7 cellular contexts compared by ENCODE assay signal in genomic region chr20:32155017-32155965, GRCh38. TPM values are rescaled to one million over a fixed set of nuclear protein-coding genes. Genes with fewer than 3 reads are reported as not detected.
A peak's percentile ranks its signal among the peaks of the same experiment; 100 is the strongest.
DNase-seq lines count a peak whose midpoint lies in the region; ATAC-seq and TF ChIP-seq lines count a peak whose summit lies in the region.

No MANE protein-coding gene starts in this region.

- CTCF ChIA-PET in IMR-90 (lab: Yijun Ruan, JAX) (interaction anchor here (0.7 kb wide), 1 partner anchor 294 kb away, joined by 3 read pairs; no protein-coding TSS in a partner anchor), mammary epithelial cell (lab: Charles Lee; ENCODE audit: low non-redundant PET) (no interaction called here)

- H3K9me3 ChIP-seq in IMR-90 (ENCODE audit: control insufficient read depth, insufficient read depth, low read length) (no peaks in the 10 kb centered on the region), SJSA1 (replicated peaks) (no peaks in the 10 kb centered on the region), mammary epithelial cell (replicated peaks; ENCODE audit: insufficient read depth, low read length) (no peaks in the 10 kb centered on the region), spleen (no peaks in the 10 kb centered on the region)

- H3K56ac ChIP-seq in IMR-90 (ENCODE audit: extremely low read depth, insufficient read depth, low read length) = no peak overlapping the region

- H3K36me3 ChIP-seq in IMR-90 (ENCODE audit: control insufficient read depth, insufficient read depth, low read length) = peaks cover 64% of the 10 kb centered on the region
- peaks cover 77% of the 10 kb centered on the region for H3K36me3 ChIP-seq in SJSA1
- H3K36me3 ChIP-seq in mammary epithelial cell (ENCODE audit: insufficient read depth, low read length) = peaks cover 12% of the 10 kb centered on the region
- peaks cover 0 to 98% (median 62%) of the 10 kb centered on the region in 6 donors for H3K36me3 ChIP-seq in spleen

- peaks cover 6% of the 10 kb centered on the region for H4K20me1 ChIP-seq in IMR-90 (ENCODE audit: insufficient read depth, low read length)
- no peaks in the 10 kb centered on the region for H4K20me1 ChIP-seq in mammary epithelial cell (ENCODE audit: insufficient read depth, low read length)

- H3K23ac ChIP-seq in IMR-90 (ENCODE audit: low read depth, low read length) = no peak overlapping the region; the same call in 1 of the 2 replicates

- H2BK120ac ChIP-seq in IMR-90 (ENCODE audit: low read depth, low read length) = no peak overlapping the region

- no peak overlapping the region; a peak in 1 of 4 replicates for H4K8ac ChIP-seq in IMR-90 (ENCODE audit: low read depth in 2 of 2, low read length in 2 of 2)

- peaks cover 7% of the 10 kb centered on the region; the same call in 1 of the 2 replicates for H3K4me1 ChIP-seq in IMR-90 (ENCODE audit: control insufficient read depth, insufficient read depth, low read length)
- peaks cover 13% of the 10 kb centered on the region for H3K4me1 ChIP-seq in SJSA1 (replicated peaks)
- peaks cover 11% of the 10 kb centered on the region for H3K4me1 ChIP-seq in mammary epithelial cell (ENCODE audit: insufficient read depth, low read length)
- H3K4me1 ChIP-seq in spleen = peaks cover 8 to 41% (median 27%) of the 10 kb centered on the region in 6 donors

- WGBS in IMR-90 (ENCODE audit: extremely low coverage in 2 of 2, insufficient read length in 1 of 2), 2 experiments = 72% methylated on average over 2 of the region's 11 CpGs; no CpG with 5 or more reads in 1 of the 2 experiments
- 54% methylated on average over 9 of the region's 11 CpGs for WGBS in mammary epithelial cell (ENCODE audit: low coverage, missing lambda C conversion rate)
- WGBS in spleen, 5 donors = 24 to 46% (median 30%) methylated on average over 11 of the region's 11 CpGs

- H3K4me3 ChIP-seq in IMR-90 (ENCODE audit: insufficient read depth, low read depth, low read length) (no peak overlapping the region), SJSA1 (no peak overlapping the region), mammary epithelial cell (replicated peaks in 1 of 3; ENCODE audit: insufficient read depth in 1 of 3, low read depth in 2 of 3, low read length in 3 of 3) (no peak overlapping the region), spleen (no peak overlapping the region)

- no peak overlapping the region for H3K18ac ChIP-seq in IMR-90 (ENCODE audit: low read depth, low read length)

- H3K27ac ChIP-seq in IMR-90 (ENCODE audit: insufficient read depth, low read length) = no peak overlapping the region
- peak overlapping the region; percentile 39 for H3K27ac ChIP-seq in SJSA1
- peak overlapping the region; percentile 30 for H3K27ac ChIP-seq in mammary epithelial cell (ENCODE audit: insufficient read depth, low read depth, low read length)
- peak overlapping the region in 6 of 8 donors; percentile 41 to 84 (median 60) for H3K27ac ChIP-seq in spleen

- 0 out of 2 replicates have a peak overlapping the region, but pooled peaks have one; percentile 2 for H3K4ac ChIP-seq in IMR-90 (ENCODE audit: low read depth, low read length)

- peak; percentile 38 for TF ChIP-seq RAD21 in IMR-90 (IDR thresholded peaks at IDR 0.05; ENCODE audit: low read length)

- in situ Hi-C loops in IMR-90 (cut with MboI; ENCODE audit: low sequenced_read_pairs) (no loop called here), mammary epithelial cell (cut with MboI; ENCODE audit: low sequenced_read_pairs in 2 of 2) (no loop called here)

- TF ChIP-seq POLR2A in IMR-90 (IDR thresholded peaks at IDR 0.05; ENCODE audit: low read depth, low read length) = no peak
- no peak for TF ChIP-seq POLR2A in spleen (IDR thresholded peaks at IDR 0.05)

- no peaks in the 10 kb centered on the region for H3K27me3 ChIP-seq in IMR-90 (ENCODE audit: control insufficient read depth, insufficient read depth, low read length)
- no peaks in the 10 kb centered on the region for H3K27me3 ChIP-seq in SJSA1 (replicated peaks)
- H3K27me3 ChIP-seq in mammary epithelial cell (ENCODE audit: insufficient read depth, low read length) = no peaks in the 10 kb centered on the region
- H3K27me3 ChIP-seq in spleen (replicated peaks in 1 of 7) = no peaks in the 10 kb centered on the region

- H3K79me1 ChIP-seq in IMR-90 (ENCODE audit: low read depth in 1 of 2, low read length in 2 of 2) = peaks cover 0 to 28% of the 10 kb centered on the region in 2 experiments; a peak in 2 of 4 replicates

- POLR2A ChIA-PET in IMR-90 (lab: Charles Lee; ENCODE audit: unreplicated experiment) = no interaction called here

- H3K9me1 ChIP-seq in IMR-90 (ENCODE audit: insufficient read depth, low read length) = peaks cover 26% of the 10 kb centered on the region; the same call in 1 of the 2 replicates

- no peaks in the 10 kb centered on the region for H3K79me2 ChIP-seq in mammary epithelial cell (ENCODE audit: insufficient read depth, low read length)

- TF ChIP-seq CTCF in IMR-90 (conservative IDR thresholded peaks at IDR 0.05; ENCODE audit: low read depth, low read length) (peak; percentile 26; the same call in 1 of the 2 replicates), mammary epithelial cell (conservative IDR thresholded peaks at IDR 0.05 in 1 of 2, IDR thresholded peaks at IDR 0.05 in 1 of 2; ENCODE audit: extremely low read depth in 1 of 2, insufficient read depth in 1 of 2, low read depth in 1 of 2, low read length in 2 of 2) (peak; percentile 18 to 35), spleen (IDR thresholded peaks at IDR 0.05 in 8 of 11, conservative IDR thresholded peaks at IDR 0.05 in 3 of 11) (peak in 6 of 11 experiments; percentile 15 to 52 (median 22))

- dilution Hi-C loops in IMR-90 (cut with HindIII; ENCODE audit: low sequenced_read_pairs, unreplicated experiment) = no loop called here
- dilution Hi-C loops in mammary epithelial cell (cut with HindIII; ENCODE audit: low sequenced_read_pairs) = loop anchor here (5.0 kb wide), 1 partner anchor 467 kb away; no protein-coding TSS in a partner anchor

- no peak overlapping the region for H4K5ac ChIP-seq in IMR-90 (ENCODE audit: low read depth, low read length)

- no peak overlapping the region for H3K9ac ChIP-seq in IMR-90 (ENCODE audit: low read depth, low read length)
- no peak overlapping the region for H3K9ac ChIP-seq in mammary epithelial cell (ENCODE audit: insufficient read depth, low read length)

- no peak overlapping the region for H2BK15ac ChIP-seq in IMR-90 (ENCODE audit: low read depth, low read length)

- no peak overlapping the region for H2AK5ac ChIP-seq in IMR-90 (ENCODE audit: low read depth, low read length)

- H2BK5ac ChIP-seq in IMR-90 (ENCODE audit: low read depth, low read length, poor library complexity, severe bottlenecking) = no peak overlapping the region

- H2AFZ ChIP-seq in IMR-90 (replicated peaks; ENCODE audit: low read length, poor library complexity) = peak overlapping the region; percentile 5
- H2AFZ ChIP-seq in mammary epithelial cell (ENCODE audit: low read depth, low read length) = no peak overlapping the region

- ATAC-seq in IMR-90 (ENCODE audit: low read depth) = peak; percentile 80
- no peak for ATAC-seq in GM18861 (IDR thresholded peaks at IDR 0.05; ENCODE audit: unreplicated experiment)

- H2AK9ac ChIP-seq in IMR-90 (replicated peaks; ENCODE audit: low read depth, low read length, poor library complexity) = peak overlapping the region; percentile 4

- no peak overlapping the region; the same call in 1 of the 2 replicates for H3K14ac ChIP-seq in IMR-90 (replicated peaks; ENCODE audit: low read depth, low read length)

- intact Hi-C loops in IMR-90 (cut with micrococcal nuclease) = no loop called here
- intact Hi-C loops in mammary epithelial cell (cut with micrococcal nuclease) = no loop called here
- intact Hi-C loops in spleen (cut with DNase I; ENCODE audit: low total_unique reads) = no loop called here

- H3K4me2 ChIP-seq in IMR-90 (ENCODE audit: low read depth, low read length) = no peak overlapping the region
- no peak overlapping the region for H3K4me2 ChIP-seq in mammary epithelial cell (ENCODE audit: insufficient read depth, low read depth, low read length)

- no peak overlapping the region for H2BK20ac ChIP-seq in IMR-90 (ENCODE audit: low read depth, low read length)

- H4K91ac ChIP-seq in IMR-90 (ENCODE audit: insufficient read depth, low read depth, low read length) = no peak overlapping the region

- DNase-seq in GM04504 (ENCODE audit: low read depth) (peak; percentile 79), IMR-90 (peak; percentile 88), SJSA1 (ENCODE audit: low read depth in 1 of 2, low spot score in 2 of 2) (peak; percentile 80 to 85), mammary epithelial cell (peak; percentile 92), islet precursor cell (peak; percentile 80), spleen (peak; percentile 90)

- BruUV-seq in IMR-90 (replicated peaks; lab: Mats Ljungman, UMichigan) (no TSS peak), mammary epithelial cell (replicated peaks; lab: Mats Ljungman, UMichigan) (no TSS peak)

TF ChIP-seq in IMR-90, 13 proteins besides CTCF, POLR2A, EP300 and RAD21 (continues in another document):
- TF ChIP-seq MXI1 (IDR thresholded peaks at IDR 0.05; ENCODE audit: borderline replicate concordance, low read depth, low read length) = no peak

RNA-seq across cellular contexts. Expression of gene TM9SF4, which starts 45.8 kb away (rescaled TPM):
- 31.1 and 35.3 TPM in 2 replicates for total RNA-seq in IMR-90 (2012; rRNA removed)
- polyA plus RNA-seq in IMR-90 (2012; rRNA removed) = 59.1 and 62.0 TPM in 2 replicates
- polyA plus RNA-seq in IMR-90 (2012; cell fraction: cytosol; rRNA removed) = 32.6 and 42.6 TPM in 2 replicates
- polyA plus RNA-seq in IMR-90 (2012; cell fraction: nucleus; rRNA removed; ENCODE audit: low replicate concordance) = 54.6 and 63.8 TPM in 2 replicates
- 18.4 and 26.9 TPM in 2 replicates for total RNA-seq in SJSA1 (2014; rRNA removed; shearing (Covaris generic))
- total RNA-seq in mammary epithelial cell = 10 to 100 TPM; 51.5 to 53.3 TPM
- polyA plus RNA-seq in mammary epithelial cell = 58.2 TPM
- polyA minus RNA-seq in mammary epithelial cell = 65.7 TPM
- 10 to 100 TPM; 33.6 to 58.3 (median 42.7) TPM for total RNA-seq in spleen
- polyA plus RNA-seq in spleen = 10 to 100 TPM; 12.0 to 13.7 (median 13.3) TPM

RNA-seq across cellular contexts. Expression of gene PLAGL2, which starts 52.3 kb away (rescaled TPM):
- 2.9 and 3.1 TPM in 2 replicates for total RNA-seq in IMR-90 (2012; rRNA removed)
- 7.5 and 7.7 TPM in 2 replicates for polyA plus RNA-seq in IMR-90 (2012; rRNA removed)
- polyA plus RNA-seq in IMR-90 (2012; cell fraction: cytosol; rRNA removed) = 3.8 and 4.2 TPM in 2 replicates
- polyA plus RNA-seq in IMR-90 (2012; cell fraction: nucleus; rRNA removed; ENCODE audit: low replicate concordance) = 6.0 and 7.6 TPM in 2 replicates
- total RNA-seq in SJSA1 (2014; rRNA removed; shearing (Covaris generic)) = 2.6 and 3.3 TPM in 2 replicates
- 10 to 100 TPM in 1 of 2 donors, 1 to 10 TPM in 1; 6.3 to 17.2 TPM for total RNA-seq in mammary epithelial cell
- 3.7 TPM for polyA plus RNA-seq in mammary epithelial cell
- 20.9 TPM for polyA minus RNA-seq in mammary epithelial cell
- 10 to 100 TPM; 11.9 to 16.6 (median 12.5) TPM for total RNA-seq in spleen
- 1 to 10 TPM; 2.2 to 4.0 (median 2.2) TPM for polyA plus RNA-seq in spleen

RNA-seq across cellular contexts. Expression of gene POFUT1, which starts 52.4 kb away (rescaled TPM):
- total RNA-seq in IMR-90 (2012; rRNA removed) (23.1 and 25.5 TPM in 2 replicates), mammary epithelial cell (10 to 100 TPM; 36.7 to 43.5 TPM), spleen (10 to 100 TPM; 19.5 to 26.3 (median 21.5) TPM)
- polyA plus RNA-seq in IMR-90 (2012; rRNA removed) (35.4 and 41.1 TPM in 2 replicates), mammary epithelial cell (25.0 TPM), spleen (1 to 10 TPM; 3.8 to 7.5 (median 4.7) TPM)
- polyA plus RNA-seq in IMR-90 (2012; cell fraction: cytosol; rRNA removed) = 25.5 and 26.9 TPM in 2 replicates
- 17.8 and 18.6 TPM in 2 replicates for polyA plus RNA-seq in IMR-90 (2012; cell fraction: nucleus; rRNA removed; ENCODE audit: low replicate concordance)
- total RNA-seq in SJSA1 (2014; rRNA removed; shearing (Covaris generic)) = 42.4 and 52.4 TPM in 2 replicates
- polyA minus RNA-seq in mammary epithelial cell = 35.6 TPM
